Comparison of ENCODE assay signal across 16 cellular contexts in genomic region chr1:27635410-27636142, GRCh38. TPM values are rescaled to one million over a fixed set of nuclear protein-coding genes. Genes with fewer than 3 reads are reported as not detected.
DNase-seq lines count a peak whose midpoint lies in the region; ATAC-seq and TF ChIP-seq lines count a peak whose summit lies in the region.
"Had no signal": no experiment of that assay in that cellular context is flagged by ENCODE, and none has a peak within 500 bp of the region (broad histone marks: within the 10 kb centered on the region; RNA-seq: fewer than 3 reads in every experiment).

No MANE protein-coding gene starts in this region.

- peak overlapping the region; percentile 11 for H3K9ac ChIP-seq in NT2/D1 (ENCODE audit: insufficient read length, low read depth)
- H3K9ac ChIP-seq: KMS-11 had no signal

- no peaks in the 10 kb centered on the region for H3K36me3 ChIP-seq in NT2/D1 (ENCODE audit: insufficient read depth, insufficient read length, low read length)
- H3K36me3 ChIP-seq in right lobe of liver: no peaks in the 10 kb centered on the region
- no peaks in the 10 kb centered on the region for H3K36me3 ChIP-seq in mucosa of descending colon (ENCODE audit: low read depth)

- TF ChIP-seq CTCF in right lobe of liver (IDR thresholded peaks at IDR 0.05) (no peak), mucosa of descending colon (IDR thresholded peaks at IDR 0.05) (no peak), GM10266 (IDR thresholded peaks at IDR 0.05; ENCODE audit: control insufficient read depth, insufficient read depth, low read depth, missing control alignments) (no peak)

- CTCF ChIA-PET in activated CD4-positive, alpha-beta T cell treated with anti-CD3 and anti-CD28 coated beads, Interleukin-2, amount 10 ng/mL, durations not matched to agents 7 days and 5 days (lab: Charles Lee): interaction anchor here (1.1 kb wide), 1 partner anchor 9 kb away, joined by 4 read pairs; no protein-coding TSS in a partner anchor

- no peak for ATAC-seq in stimulated activated memory B cell treated with anti-CD40 and anti-IgM and Interleukin-4, amounts not matched to agents 10 μg/mL and 1 μg/mL and 100 μg/mL, for 72 hours
- ATAC-seq in right lobe of liver: no peak
- no peak for ATAC-seq in mucosa of descending colon
- ATAC-seq: A549 had no signal

- WGBS in right lobe of liver (ENCODE audit: insufficient coverage, low coverage, low lambda C conversion rate, missing lambda C conversion rate): 70% methylated on average over 5 of the region's 11 CpGs

- H3K4me3 Mint-ChIP-seq in activated CD4-positive, alpha-beta T cell treated with anti-CD3 and anti-CD28 coated beads, Interleukin-2, amount 10 ng/mL, durations not matched to agents 7 days and 5 days: no peak overlapping the region
- H3K4me3 Mint-ChIP-seq in immature natural killer cell: peak overlapping the region; percentile 68 to 89 (median 76)
- peak overlapping the region; percentile 59 for H3K4me3 Mint-ChIP-seq in stimulated activated memory B cell treated with anti-CD40 and anti-IgM and Interleukin-4, amounts not matched to agents 10 μg/mL and 1 μg/mL and 100 μg/mL, for 72 hours

- POLR2A ChIA-PET in activated CD4-positive, alpha-beta T cell treated with anti-CD3 and anti-CD28 coated beads, Interleukin-2, amount 10 ng/mL, durations not matched to agents 7 days and 5 days (lab: Charles Lee): no interaction called here

- peaks cover 65% of the 10 kb centered on the region for H3K4me1 Mint-ChIP-seq in activated CD4-positive, alpha-beta T cell treated with anti-CD3 and anti-CD28 coated beads, Interleukin-2, amount 10 ng/mL, durations not matched to agents 7 days and 5 days
- peaks cover 62 to 72% of the 10 kb centered on the region in 2 donors for H3K4me1 Mint-ChIP-seq in immature natural killer cell
- H3K4me1 Mint-ChIP-seq in stimulated activated memory B cell treated with anti-CD40 and anti-IgM and Interleukin-4, amounts not matched to agents 10 μg/mL and 1 μg/mL and 100 μg/mL, for 72 hours: peaks cover 65% of the 10 kb centered on the region

- no peak overlapping the region for H3K4me3 ChIP-seq in NT2/D1 (ENCODE audit: insufficient read length, low read depth)
- no peak overlapping the region for H3K4me3 ChIP-seq in right lobe of liver
- no peak overlapping the region for H3K4me3 ChIP-seq in mucosa of descending colon
- H3K4me3 ChIP-seq: A549 had no signal

- H3K27ac Mint-ChIP-seq in activated CD4-positive, alpha-beta T cell treated with anti-CD3 and anti-CD28 coated beads, Interleukin-2, amount 10 ng/mL, durations not matched to agents 7 days and 5 days: peak overlapping the region; percentile 87
- peak overlapping the region; percentile 71 to 97 (median 92) for H3K27ac Mint-ChIP-seq in immature natural killer cell
- H3K27ac Mint-ChIP-seq in stimulated activated memory B cell treated with anti-CD40 and anti-IgM and Interleukin-4, amounts not matched to agents 10 μg/mL and 1 μg/mL and 100 μg/mL, for 72 hours: peak overlapping the region; percentile 85

- no peak for TF ChIP-seq POLR2A in right lobe of liver (IDR thresholded peaks at IDR 0.05)

- H3K9me3 ChIP-seq in NT2/D1 (ENCODE audit: insufficient read depth, low read length): no peaks in the 10 kb centered on the region
- no peaks in the 10 kb centered on the region for H3K9me3 ChIP-seq in right lobe of liver
- no peaks in the 10 kb centered on the region for H3K9me3 ChIP-seq in mucosa of descending colon
- H3K9me3 ChIP-seq: A549 had no signal

- H3K27me3 ChIP-seq in NT2/D1 (ENCODE audit: insufficient read depth, insufficient read length) (peaks cover 26% of the 10 kb centered on the region), right lobe of liver (no peaks in the 10 kb centered on the region)

- H3K4me1 ChIP-seq in NT2/D1 (ENCODE audit: insufficient read depth, insufficient read length) (peaks cover 41% of the 10 kb centered on the region), right lobe of liver (no peaks in the 10 kb centered on the region), mucosa of descending colon (ENCODE audit: low read depth) (peaks cover 4% of the 10 kb centered on the region)
- H3K4me1 ChIP-seq: A549 had no signal

- no peaks in the 10 kb centered on the region for H3K9me3 Mint-ChIP-seq in activated CD4-positive, alpha-beta T cell treated with anti-CD3 and anti-CD28 coated beads, Interleukin-2, amount 10 ng/mL, durations not matched to agents 7 days and 5 days
- H3K9me3 Mint-ChIP-seq in immature natural killer cell: no peaks in the 10 kb centered on the region
- no peaks in the 10 kb centered on the region for H3K9me3 Mint-ChIP-seq in stimulated activated memory B cell treated with anti-CD40 and anti-IgM and Interleukin-4, amounts not matched to agents 10 μg/mL and 1 μg/mL and 100 μg/mL, for 72 hours

- no peaks in the 10 kb centered on the region for H3K36me3 Mint-ChIP-seq in activated CD4-positive, alpha-beta T cell treated with anti-CD3 and anti-CD28 coated beads, Interleukin-2, amount 10 ng/mL, durations not matched to agents 7 days and 5 days (ENCODE audit: low read depth)
- no peaks in the 10 kb centered on the region for H3K36me3 Mint-ChIP-seq in immature natural killer cell
- no peaks in the 10 kb centered on the region for H3K36me3 Mint-ChIP-seq in stimulated activated memory B cell treated with anti-CD40 and anti-IgM and Interleukin-4, amounts not matched to agents 10 μg/mL and 1 μg/mL and 100 μg/mL, for 72 hours

- peak overlapping the region in 1 of 3 donors; percentile 49 for H3K27ac ChIP-seq in right lobe of liver
- H3K27ac ChIP-seq: A549, KMS-11, VCaP had no signal

- intact Hi-C loops in right lobe of liver (cut with DNase I): no loop called here
- intact Hi-C loops in mucosa of descending colon (cut with DNase I, micrococcal nuclease): no loop called here

- no peak for DNase-seq in activated CD4-positive, alpha-beta T cell treated with anti-CD3 and anti-CD28 coated beads, Interleukin-2, amount 10 ng/mL, durations not matched to agents 7 days and 5 days
- DNase-seq in activated CD4-positive, alpha-beta T cell treated with anti-CD3 and anti-CD28 coated beads for 4 hours: no peak
- DNase-seq in NT2/D1 (ENCODE audit: low read depth, low spot score) (no peak), immature natural killer cell (no peak), right lobe of liver (no peak), mucosa of descending colon (no peak), GM10266 (ENCODE audit: extremely low spot score) (no peak)
- DNase-seq: activated gamma-delta T cell treated with Interleukin-2 at 50 U/mL for 16 hours, NCI-H187, NCI-H526, SHP77 had no signal

- H3K27me3 Mint-ChIP-seq in activated CD4-positive, alpha-beta T cell treated with anti-CD3 and anti-CD28 coated beads, Interleukin-2, amount 10 ng/mL, durations not matched to agents 7 days and 5 days: peaks cover 3% of the 10 kb centered on the region
- H3K27me3 Mint-ChIP-seq in immature natural killer cell (ENCODE audit: low read depth in 3 of 3): peaks cover 4 to 27% (median 9%) of the 10 kb centered on the region in 3 donors
- H3K27me3 Mint-ChIP-seq in stimulated activated memory B cell treated with anti-CD40 and anti-IgM and Interleukin-4, amounts not matched to agents 10 μg/mL and 1 μg/mL and 100 μg/mL, for 72 hours: no peaks in the 10 kb centered on the region

RNA-seq across cellular contexts. Expression of gene FGR, which starts 0.6 kb away (rescaled TPM):
- total RNA-seq in activated CD4-positive, alpha-beta T cell treated with anti-CD3 and anti-CD28 coated beads, Interleukin-2, amount 10 ng/mL, durations not matched to agents 7 days and 5 days: not detected
- polyA plus RNA-seq in immature natural killer cell: 100 to 1,000 TPM; 350 to 654 (median 572) TPM
- total RNA-seq in right lobe of liver (1 to 10 TPM; 2.5 to 10.0 (median 6.3) TPM), mucosa of descending colon (1 to 10 TPM; 2.3 to 5.7 (median 5.3) TPM)
- total RNA-seq: fibroblast of lung had no signal
- polyA plus RNA-seq: A549, fibroblast of lung had no signal

RNA-seq across cellular contexts. Expression of gene AHDC1, which starts 31.6 kb away (rescaled TPM):
- total RNA-seq in activated CD4-positive, alpha-beta T cell treated with anti-CD3 and anti-CD28 coated beads, Interleukin-2, amount 10 ng/mL, durations not matched to agents 7 days and 5 days: 10 to 100 TPM; 15.3 to 19.3 TPM
- 1 to 10 TPM in 2 of 3 donors, not detected in 1; 1.2 to 6.3 TPM for polyA plus RNA-seq in immature natural killer cell
- total RNA-seq in right lobe of liver (10 to 100 TPM in 3 of 6 experiments, 1 to 10 TPM in 3; 5.5 to 21.3 (median 10.9) TPM), mucosa of descending colon (10 to 100 TPM; 13.7 to 58.6 (median 18.7) TPM)

RNA-seq across cellular contexts. Expression of gene IFI6, which starts 36.4 kb away (rescaled TPM):
- 100 to 1,000 TPM; 231 to 321 TPM for total RNA-seq in activated CD4-positive, alpha-beta T cell treated with anti-CD3 and anti-CD28 coated beads, Interleukin-2, amount 10 ng/mL, durations not matched to agents 7 days and 5 days
- polyA plus RNA-seq in immature natural killer cell: 100 to 1,000 TPM in 2 of 3 donors, 10 to 100 TPM in 1; 41.3 to 186 (median 177) TPM
- total RNA-seq in right lobe of liver: 10 to 100 TPM in 5 of 6 experiments, 1 to 10 TPM in 1; 9.5 to 45.7 (median 33.2) TPM
- 10 to 100 TPM in 2 of 3 donors, 1 to 10 TPM in 1; 8.3 to 51.4 (median 45.4) TPM for total RNA-seq in mucosa of descending colon

Comparison
In these comparisons a context has a peak if more than half of its experiments do, and no peak if none do; other contexts are left out.
1. RNA of gene IFI6, which starts 36.4 kb away (total RNA-seq): 231 to 321 TPM in activated CD4-positive, alpha-beta T cell treated with anti-CD3 and anti-CD28 coated beads, Interleukin-2, amount 10 ng/mL, durations not matched to agents 7 days and 5 days; 8.3 to 51.4 TPM in mucosa of descending colon and 9.5 to 45.7 TPM in right lobe of liver; every median in the first group is over 4 times any median in the second.
2. Peak in every context shown above with its lines, with median percentiles within 50 percentile points of each other: H3K27ac Mint-ChIP-seq.